In the genomic region with DNA sequence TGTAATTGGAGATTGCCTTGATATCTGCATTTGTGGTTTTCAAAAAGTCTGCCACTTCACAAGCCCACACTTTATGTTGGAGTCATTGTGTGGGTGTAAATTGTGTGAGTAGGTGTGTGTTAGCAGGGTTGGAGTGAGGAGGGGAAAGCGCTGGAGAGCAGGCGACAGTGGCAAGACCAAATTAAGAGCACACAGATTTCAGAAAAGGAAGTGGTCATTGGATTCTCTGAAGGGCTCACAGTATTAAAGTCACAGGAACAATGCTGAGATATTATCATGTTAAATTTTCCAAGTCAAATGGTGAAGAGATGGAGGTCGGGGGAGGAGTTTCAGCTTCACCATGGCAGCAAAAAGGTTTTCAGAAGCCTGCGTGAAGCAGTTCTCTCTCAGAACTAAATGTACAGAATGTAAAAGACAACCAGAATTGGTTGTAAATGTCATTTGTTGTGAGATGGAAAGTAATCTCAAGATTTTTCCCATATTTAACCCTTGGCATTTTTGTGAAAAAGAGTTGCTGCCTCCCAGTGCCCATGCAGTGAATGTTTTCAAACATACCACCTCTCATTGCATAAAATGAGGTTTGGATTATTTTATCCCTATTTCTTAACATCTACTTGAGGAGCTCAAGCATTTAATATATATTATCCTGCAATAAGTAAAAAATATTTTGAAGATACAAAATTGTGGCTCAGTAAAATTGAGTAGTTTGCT, we compare ENCODE assay signal across 10 cellular contexts.
DNase-seq lines count a peak whose midpoint lies in the region; ATAC-seq, FAIRE-seq and TF ChIP-seq lines count a peak whose summit lies in the region.
"Had no signal": no experiment of that assay in that cellular context is flagged by ENCODE, and none has a peak within 500 bp of the region (broad histone marks: within the 10 kb centered on the region; RNA-seq: fewer than 3 reads in every experiment).

No MANE protein-coding gene starts in this region.

- TF ChIP-seq EP300 in stomach (IDR thresholded peaks at IDR 0.05): no peak

- peak overlapping the region; percentile 76 for H3K27ac ChIP-seq in HUES48 (ENCODE audit: low read depth, low read length)
- H3K27ac ChIP-seq in kidney (ENCODE audit: low read depth in 2 of 2, low read length in 2 of 2): no peak overlapping the region
- H3K27ac ChIP-seq in stomach: no peak overlapping the region
- no peak overlapping the region for H3K27ac ChIP-seq in heart right ventricle

- peak overlapping the region; percentile 56 to 65 for H3K4me3 Mint-ChIP-seq in activated T-cell treated with anti-CD3 and anti-CD28 coated beads, Interleukin-2, amount 50 U/mL, for 72 hours
- peak overlapping the region in 1 of 2 donors; percentile 56 for H3K4me3 Mint-ChIP-seq in effector memory CD8-positive, alpha-beta T cell

- FAIRE-seq in kidney (lab: Jason Lieb, UNC): peak; percentile 41

- TF ChIP-seq POLR2A in stomach (IDR thresholded peaks at IDR 0.05): no peak

- H3K4me3 ChIP-seq in HUES48 (ENCODE audit: low read depth, low read length): peak overlapping the region; percentile 39; the same call in 1 of the 2 replicates
- no peak overlapping the region for H3K4me3 ChIP-seq in kidney (ENCODE audit: low read length in 2 of 2)
- no peak overlapping the region for H3K4me3 ChIP-seq in stomach
- no peak overlapping the region for H3K4me3 ChIP-seq in heart right ventricle

- no peaks in the 10 kb centered on the region for H3K27me3 Mint-ChIP-seq in activated T-cell treated with anti-CD3 and anti-CD28 coated beads, Interleukin-2, amount 50 U/mL, for 72 hours (ENCODE audit: low read depth)
- H3K27me3 Mint-ChIP-seq in effector memory CD8-positive, alpha-beta T cell: no peaks in the 10 kb centered on the region
- H3K27me3 Mint-ChIP-seq: naive thymus-derived CD4-positive, alpha-beta T cell had no signal

- WGBS in stomach, 5 donors: 51 to 78% (median 61%) methylated on average over 4 of the region's 4 CpGs
- WGBS in heart right ventricle, 2 donors: 53 to 64% methylated on average over 4 of the region's 4 CpGs

- peaks cover 18% of the 10 kb centered on the region for H3K4me1 Mint-ChIP-seq in activated T-cell treated with anti-CD3 and anti-CD28 coated beads, Interleukin-2, amount 50 U/mL, for 72 hours (ENCODE audit: low read depth)
- peaks cover 3 to 8% of the 10 kb centered on the region in 2 donors for H3K4me1 Mint-ChIP-seq in effector memory CD8-positive, alpha-beta T cell (ENCODE audit: low read depth in 2 of 2)

- peak overlapping the region; percentile 63 for H3K27ac Mint-ChIP-seq in activated T-cell treated with anti-CD3 and anti-CD28 coated beads, Interleukin-2, amount 50 U/mL, for 72 hours
- no peak overlapping the region for H3K27ac Mint-ChIP-seq in effector memory CD8-positive, alpha-beta T cell

- peak; percentile 23 to 36 for ATAC-seq in activated T-cell treated with anti-CD3 and anti-CD28 coated beads, Interleukin-2, amount 50 U/mL, for 72 hours (replicated peaks in 1 of 2)
- ATAC-seq in effector memory CD8-positive, alpha-beta T cell (replicated peaks): no peak
- no peak for ATAC-seq in heart right ventricle
- ATAC-seq: naive thymus-derived CD4-positive, alpha-beta T cell had no signal

- H3K9ac ChIP-seq in HUES48 (ENCODE audit: low read depth, low read length): peak overlapping the region; percentile 18; the same call in 1 of the 2 replicates
- H3K9ac ChIP-seq in kidney (ENCODE audit: low read length in 2 of 2): no peak overlapping the region

- H3K4me1 ChIP-seq in HUES48 (ENCODE audit: control insufficient read depth, insufficient read depth, low read length): peaks cover 16% of the 10 kb centered on the region
- no peaks in the 10 kb centered on the region for H3K4me1 ChIP-seq in kidney (ENCODE audit: control insufficient read depth in 1 of 2, insufficient read depth in 1 of 2, low read depth in 1 of 2, low read length in 2 of 2)
- no peaks in the 10 kb centered on the region for H3K4me1 ChIP-seq in stomach
- H3K4me1 ChIP-seq in heart right ventricle: peaks cover 0 to 9% (median 0%) of the 10 kb centered on the region in 9 donors

- intact Hi-C loops in kidney (cut with DNase I) (no loop called here), stomach (cut with DNase I; ENCODE audit: low total_unique reads) (no loop called here), heart right ventricle (cut with DNase I) (no loop called here)

- no peaks in the 10 kb centered on the region for H3K9me3 ChIP-seq in HUES48 (ENCODE audit: control insufficient read depth, insufficient read depth, low read length)
- no peaks in the 10 kb centered on the region for H3K9me3 ChIP-seq in kidney (ENCODE audit: control insufficient read depth in 1 of 2, low read length in 2 of 2)
- no peaks in the 10 kb centered on the region for H3K9me3 ChIP-seq in stomach
- no peaks in the 10 kb centered on the region for H3K9me3 ChIP-seq in heart right ventricle

- peaks cover 0 to 1% of the 10 kb centered on the region in 2 donors for H3K9me3 Mint-ChIP-seq in activated T-cell treated with anti-CD3 and anti-CD28 coated beads, Interleukin-2, amount 50 U/mL, for 72 hours
- no peaks in the 10 kb centered on the region for H3K9me3 Mint-ChIP-seq in effector memory CD8-positive, alpha-beta T cell

- H3K27me3 ChIP-seq in HUES48 (ENCODE audit: control insufficient read depth, insufficient read depth, low read length) (no peaks in the 10 kb centered on the region), stomach (no peaks in the 10 kb centered on the region), heart right ventricle (peaks cover 0 to 5% (median 0%) of the 10 kb centered on the region in 7 donors)

- peaks cover 0 to 2% of the 10 kb centered on the region in 2 donors for H3K36me3 Mint-ChIP-seq in activated T-cell treated with anti-CD3 and anti-CD28 coated beads, Interleukin-2, amount 50 U/mL, for 72 hours (ENCODE audit: insufficient read depth in 2 of 2)
- no peaks in the 10 kb centered on the region for H3K36me3 Mint-ChIP-seq in effector memory CD8-positive, alpha-beta T cell (ENCODE audit: insufficient read depth)

- DNase-seq in CMK (ENCODE audit: low read depth) (peak; percentile 15), kidney (no peak), stomach (no peak), heart right ventricle (no peak), HK-2 (ENCODE audit: unreplicated experiment) (no peak)
- DNase-seq in activated T-cell treated with anti-CD3 and anti-CD28 coated beads, Interleukin-2, amount 50 U/mL, for 72 hours: no peak
- no peak for DNase-seq in effector memory CD8-positive, alpha-beta T cell
- DNase-seq: activated gamma-delta T cell had no signal

- TF ChIP-seq CTCF in kidney (IDR thresholded peaks at IDR 0.05; ENCODE audit: borderline replicate concordance, extremely low read depth, insufficient read depth) (no peak), stomach (IDR thresholded peaks at IDR 0.05) (no peak), heart right ventricle (IDR thresholded peaks at IDR 0.05) (no peak)

- H3K36me3 ChIP-seq in HUES48 (ENCODE audit: control insufficient read depth, insufficient read depth, low read length) (no peaks in the 10 kb centered on the region), kidney (ENCODE audit: control insufficient read depth in 1 of 2, insufficient read depth in 2 of 2, low read length in 2 of 2) (no peaks in the 10 kb centered on the region), stomach (no peaks in the 10 kb centered on the region), heart right ventricle (no peaks in the 10 kb centered on the region)

Comparison
In these comparisons a context has a peak if more than half of its experiments do, and no peak if none do; other contexts are left out.
1. ATAC-seq: peak in activated T-cell treated with anti-CD3 and anti-CD28 coated beads, Interleukin-2, amount 50 U/mL, for 72 hours (2 of 2); none in effector memory CD8-positive, alpha-beta T cell (single experiment) and heart right ventricle (0 of 8).